ENCODE assay signal across 14 cellular contexts in genomic region chr5:89267764-89268163, GRCh38.
"Had no signal": no experiment of that assay in that cellular context is flagged by ENCODE, and none has a peak within 500 bp of the region (broad histone marks: within the 10 kb centered on the region; RNA-seq: fewer than 3 reads in every experiment).

No MANE protein-coding gene starts in this region.

- DNase-seq: activated CD4-positive, alpha-beta T cell treated with anti-CD3 and anti-CD28 coated beads for 4 hours; activated CD8-positive, alpha-beta memory T cell treated with anti-CD3 and anti-CD28 coated beads, Interleukin-2, amount 50 U/mL, for 48 hours; activated CD8-positive, alpha-beta T cell treated with anti-CD3 and anti-CD28 coated beads, Interleukin-2, amount 10 ng/mL, durations not matched to agents 7 days and 5 days; activated naive CD8-positive, alpha-beta T cell treated with anti-CD3 and anti-CD28 coated beads, Interleukin-2, amount 50 U/mL, for 24 hours; esophagus squamous epithelium; mammary epithelial cell; right cardiac atrium; small intestine; T-helper 9 cell; tibial artery had no signal

- ATAC-seq: activated CD8-positive, alpha-beta T cell treated with anti-CD3 and anti-CD28 coated beads, Interleukin-2, amount 10 ng/mL, durations not matched to agents 7 days and 5 days; activated naive CD8-positive, alpha-beta T cell treated with anti-CD3 and anti-CD28 coated beads, Interleukin-2, amount 50 U/mL, for 24 hours; left lobe of liver; natural killer cell treated with Interleukin-12 subunit alpha and Interleukin-12 subunit beta and Interleukin-15 and Interleukin-18, amount 100 ng/mL, for 72 hours; right cardiac atrium had no signal

- FAIRE-seq: islet of Langerhans, small intestine had no signal

- H3K36me3 Mint-ChIP-seq: natural killer cell treated with Interleukin-12 subunit alpha and Interleukin-12 subunit beta and Interleukin-15 and Interleukin-18, amount 100 ng/mL, for 72 hours had no signal

- H3K27me3 Mint-ChIP-seq: progenitor cell of endocrine pancreas had no signal

- H3K4me3 Mint-ChIP-seq: activated CD8-positive, alpha-beta T cell treated with anti-CD3 and anti-CD28 coated beads, Interleukin-2, amount 10 ng/mL, durations not matched to agents 7 days and 5 days; activated naive CD8-positive, alpha-beta T cell treated with anti-CD3 and anti-CD28 coated beads, Interleukin-2, amount 50 U/mL, for 24 hours; natural killer cell treated with Interleukin-12 subunit alpha and Interleukin-12 subunit beta and Interleukin-15 and Interleukin-18, amount 100 ng/mL, for 72 hours had no signal

- H3K27ac Mint-ChIP-seq: activated CD8-positive, alpha-beta T cell treated with anti-CD3 and anti-CD28 coated beads, Interleukin-2, amount 10 ng/mL, durations not matched to agents 7 days and 5 days; activated naive CD8-positive, alpha-beta T cell treated with anti-CD3 and anti-CD28 coated beads, Interleukin-2, amount 50 U/mL, for 24 hours; natural killer cell treated with Interleukin-12 subunit alpha and Interleukin-12 subunit beta and Interleukin-15 and Interleukin-18, amount 100 ng/mL, for 72 hours; progenitor cell of endocrine pancreas had no signal

- H3K9me3 Mint-ChIP-seq: natural killer cell treated with Interleukin-12 subunit alpha and Interleukin-12 subunit beta and Interleukin-15 and Interleukin-18, amount 100 ng/mL, for 72 hours had no signal
